ENCODE assay signal across 10 cellular contexts in the genomic region with DNA sequence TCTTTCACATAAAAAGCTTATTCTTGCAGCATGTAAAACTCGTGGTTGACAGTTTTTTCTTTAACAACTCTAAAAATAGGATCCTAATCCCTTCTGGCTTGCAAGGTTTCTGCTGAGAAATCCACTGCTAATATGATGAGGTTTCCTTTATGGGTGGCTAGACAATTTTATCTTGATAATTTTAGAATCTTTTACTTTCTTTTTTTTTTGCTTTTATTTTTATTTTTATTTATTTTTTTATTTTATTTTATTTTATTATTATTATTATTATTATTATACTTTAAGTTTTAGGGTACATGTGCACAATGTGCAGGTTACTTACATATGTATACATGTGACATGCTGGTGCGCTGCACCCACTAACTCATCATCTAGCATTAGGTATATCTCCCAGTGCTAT. TPM values are rescaled to one million over a fixed set of nuclear protein-coding genes. Genes with fewer than 3 reads are reported as not detected.
"Had no signal": no experiment of that assay in that cellular context is flagged by ENCODE, and none has a peak within 500 bp of the region (broad histone marks: within the 10 kb centered on the region; RNA-seq: fewer than 3 reads in every experiment).

No MANE protein-coding gene starts in this region.

RNA-seq across cellular contexts. Expression of gene OR10J5, which starts 11.0 kb away (rescaled TPM):
- total RNA-seq: OCI-LY7, PC-3, PC-9, Peyer's patch, Right ventricle myocardium inferior, Right ventricle myocardium superior, RPMI7951, SJCRH30, SJSA1, SK-MEL-5 had no signal
